Comparison of ENCODE assay signal across 3 cellular contexts in the genomic region with DNA sequence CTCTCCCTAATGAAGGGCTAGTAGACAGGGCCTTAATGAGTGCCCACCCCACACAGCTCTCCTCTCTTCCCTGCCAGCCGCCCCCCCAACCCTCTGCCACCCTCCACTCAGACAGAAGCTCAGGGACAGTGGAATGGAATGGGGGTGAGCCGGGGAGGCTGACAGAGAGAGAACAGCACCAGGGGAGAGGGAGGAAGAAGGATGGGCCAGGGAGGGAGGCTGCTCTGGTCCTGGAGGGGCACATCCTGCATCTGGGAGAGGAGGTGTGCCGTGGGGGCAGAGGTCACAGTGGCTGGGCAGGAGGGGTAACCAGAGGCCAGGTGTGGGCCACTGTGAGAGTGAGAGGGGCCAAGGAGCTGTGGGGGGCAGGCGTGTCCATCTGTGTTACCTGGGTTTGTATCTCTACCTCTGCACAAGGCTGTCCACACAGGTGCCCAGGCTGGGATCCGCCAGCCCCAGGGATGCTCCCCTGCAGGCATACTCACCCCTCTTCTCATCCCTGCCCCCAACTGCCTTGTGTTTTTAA.
TF ChIP-seq lines count a peak whose summit lies in the region.

No MANE protein-coding gene starts in this region.

TF ChIP-seq in SK-N-SH, 30 proteins besides CTCF, POLR2A, EP300 and RAD21:
- no peak for TF ChIP-seq TCF12 (IDR thresholded peaks at IDR 0.05)
- TF ChIP-seq, protein P1, sequence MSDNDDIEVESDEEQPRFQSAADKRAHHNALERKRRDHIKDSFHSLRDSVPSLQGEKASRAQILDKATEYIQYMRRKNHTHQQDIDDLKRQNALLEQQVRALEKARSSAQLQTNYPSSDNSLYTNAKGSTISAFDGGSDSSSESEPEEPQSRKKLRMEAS (IDR thresholded peaks at IDR 0.05; ENCODE audit: low read depth): no peak
TF ChIP-seq in SK-N-SH: peak in this region for 0.

TF ChIP-seq in SK-N-SH treated with all-trans-retinoic acid at 6 μM for 48 hours, 23 proteins besides CTCF, POLR2A, EP300 and RAD21 (continues in another document):
- TF ChIP-seq OSR1 (CRISPR knock-in tag; IDR thresholded peaks at IDR 0.05): no peak
- no peak for TF ChIP-seq CSDC2 (CRISPR knock-in tag; IDR thresholded peaks at IDR 0.05)
- TF ChIP-seq ZFP3 (CRISPR knock-in tag; IDR thresholded peaks at IDR 0.05): no peak
- no peak for TF ChIP-seq RARB (CRISPR knock-in tag; IDR thresholded peaks at IDR 0.05)
- no peak for TF ChIP-seq ZNF70 (CRISPR knock-in tag; IDR thresholded peaks at IDR 0.05)
- TF ChIP-seq TCF4 (CRISPR knock-in tag; IDR thresholded peaks at IDR 0.05; ENCODE audit: borderline replicate concordance): no peak
- no peak for TF ChIP-seq ISL1 (CRISPR knock-in tag; IDR thresholded peaks at IDR 0.05)
- no peak for TF ChIP-seq ZFP30 (CRISPR knock-in tag; IDR thresholded peaks at IDR 0.05)
- no peak for TF ChIP-seq ZNF8 (CRISPR knock-in tag; IDR thresholded peaks at IDR 0.05)
- no peak for TF ChIP-seq SNAI2 (CRISPR knock-in tag; IDR thresholded peaks at IDR 0.05)
- no peak for TF ChIP-seq ZNF565 (CRISPR knock-in tag; conservative IDR thresholded peaks at IDR 0.05; ENCODE audit: low read depth)
- TF ChIP-seq, protein P2, sequence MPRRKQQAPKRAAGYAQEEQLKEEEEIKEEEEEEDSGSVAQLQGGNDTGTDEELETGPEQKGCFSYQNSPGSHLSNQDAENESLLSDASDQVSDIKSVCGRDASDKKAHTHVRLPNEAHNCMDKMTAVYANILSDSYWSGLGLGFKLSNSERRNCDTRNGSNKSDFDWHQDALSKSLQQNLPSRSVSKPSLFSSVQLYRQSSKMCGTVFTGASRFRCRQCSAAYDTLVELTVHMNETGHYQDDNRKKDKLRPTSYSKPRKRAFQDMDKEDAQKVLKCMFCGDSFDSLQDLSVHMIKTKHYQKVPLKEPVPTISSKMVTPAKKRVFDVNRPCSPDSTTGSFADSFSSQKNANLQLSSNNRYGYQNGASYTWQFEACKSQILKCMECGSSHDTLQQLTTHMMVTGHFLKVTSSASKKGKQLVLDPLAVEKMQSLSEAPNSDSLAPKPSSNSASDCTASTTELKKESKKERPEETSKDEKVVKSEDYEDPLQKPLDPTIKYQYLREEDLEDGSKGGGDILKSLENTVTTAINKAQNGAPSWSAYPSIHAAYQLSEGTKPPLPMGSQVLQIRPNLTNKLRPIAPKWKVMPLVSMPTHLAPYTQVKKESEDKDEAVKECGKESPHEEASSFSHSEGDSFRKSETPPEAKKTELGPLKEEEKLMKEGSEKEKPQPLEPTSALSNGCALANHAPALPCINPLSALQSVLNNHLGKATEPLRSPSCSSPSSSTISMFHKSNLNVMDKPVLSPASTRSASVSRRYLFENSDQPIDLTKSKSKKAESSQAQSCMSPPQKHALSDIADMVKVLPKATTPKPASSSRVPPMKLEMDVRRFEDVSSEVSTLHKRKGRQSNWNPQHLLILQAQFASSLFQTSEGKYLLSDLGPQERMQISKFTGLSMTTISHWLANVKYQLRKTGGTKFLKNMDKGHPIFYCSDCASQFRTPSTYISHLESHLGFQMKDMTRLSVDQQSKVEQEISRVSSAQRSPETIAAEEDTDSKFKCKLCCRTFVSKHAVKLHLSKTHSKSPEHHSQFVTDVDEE (CRISPR knock-in tag; IDR thresholded peaks at IDR 0.05): no peak
- no peak for TF ChIP-seq PPARA (CRISPR knock-in tag; IDR thresholded peaks at IDR 0.05; ENCODE audit: borderline replicate concordance)
- TF ChIP-seq, protein P3, sequence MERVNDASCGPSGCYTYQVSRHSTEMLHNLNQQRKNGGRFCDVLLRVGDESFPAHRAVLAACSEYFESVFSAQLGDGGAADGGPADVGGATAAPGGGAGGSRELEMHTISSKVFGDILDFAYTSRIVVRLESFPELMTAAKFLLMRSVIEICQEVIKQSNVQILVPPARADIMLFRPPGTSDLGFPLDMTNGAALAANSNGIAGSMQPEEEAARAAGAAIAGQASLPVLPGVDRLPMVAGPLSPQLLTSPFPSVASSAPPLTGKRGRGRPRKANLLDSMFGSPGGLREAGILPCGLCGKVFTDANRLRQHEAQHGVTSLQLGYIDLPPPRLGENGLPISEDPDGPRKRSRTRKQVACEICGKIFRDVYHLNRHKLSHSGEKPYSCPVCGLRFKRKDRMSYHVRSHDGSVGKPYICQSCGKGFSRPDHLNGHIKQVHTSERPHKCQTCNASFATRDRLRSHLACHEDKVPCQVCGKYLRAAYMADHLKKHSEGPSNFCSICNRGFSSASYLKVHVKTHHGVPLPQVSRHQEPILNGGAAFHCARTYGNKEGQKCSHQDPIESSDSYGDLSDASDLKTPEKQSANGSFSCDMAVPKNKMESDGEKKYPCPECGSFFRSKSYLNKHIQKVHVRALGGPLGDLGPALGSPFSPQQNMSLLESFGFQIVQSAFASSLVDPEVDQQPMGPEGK (CRISPR knock-in tag; IDR thresholded peaks at IDR 0.05; ENCODE audit: borderline replicate concordance): no peak
- TF ChIP-seq, protein P4, sequence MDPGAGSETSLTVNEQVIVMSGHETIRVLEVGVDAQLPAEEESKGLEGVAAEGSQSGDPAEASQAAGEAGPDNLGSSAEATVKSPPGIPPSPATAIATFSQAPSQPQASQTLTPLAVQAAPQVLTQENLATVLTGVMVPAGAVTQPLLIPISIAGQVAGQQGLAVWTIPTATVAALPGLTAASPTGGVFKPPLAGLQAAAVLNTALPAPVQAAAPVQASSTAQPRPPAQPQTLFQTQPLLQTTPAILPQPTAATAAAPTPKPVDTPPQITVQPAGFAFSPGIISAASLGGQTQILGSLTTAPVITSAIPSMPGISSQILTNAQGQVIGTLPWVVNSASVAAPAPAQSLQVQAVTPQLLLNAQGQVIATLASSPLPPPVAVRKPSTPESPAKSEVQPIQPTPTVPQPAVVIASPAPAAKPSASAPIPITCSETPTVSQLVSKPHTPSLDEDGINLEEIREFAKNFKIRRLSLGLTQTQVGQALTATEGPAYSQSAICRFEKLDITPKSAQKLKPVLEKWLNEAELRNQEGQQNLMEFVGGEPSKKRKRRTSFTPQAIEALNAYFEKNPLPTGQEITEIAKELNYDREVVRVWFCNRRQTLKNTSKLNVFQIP (CRISPR knock-in tag; IDR thresholded peaks at IDR 0.05; ENCODE audit: borderline replicate concordance, low read depth): no peak
- no peak for TF ChIP-seq TOX (CRISPR knock-in tag; IDR thresholded peaks at IDR 0.05; ENCODE audit: borderline replicate concordance)
- TF ChIP-seq, protein P5, sequence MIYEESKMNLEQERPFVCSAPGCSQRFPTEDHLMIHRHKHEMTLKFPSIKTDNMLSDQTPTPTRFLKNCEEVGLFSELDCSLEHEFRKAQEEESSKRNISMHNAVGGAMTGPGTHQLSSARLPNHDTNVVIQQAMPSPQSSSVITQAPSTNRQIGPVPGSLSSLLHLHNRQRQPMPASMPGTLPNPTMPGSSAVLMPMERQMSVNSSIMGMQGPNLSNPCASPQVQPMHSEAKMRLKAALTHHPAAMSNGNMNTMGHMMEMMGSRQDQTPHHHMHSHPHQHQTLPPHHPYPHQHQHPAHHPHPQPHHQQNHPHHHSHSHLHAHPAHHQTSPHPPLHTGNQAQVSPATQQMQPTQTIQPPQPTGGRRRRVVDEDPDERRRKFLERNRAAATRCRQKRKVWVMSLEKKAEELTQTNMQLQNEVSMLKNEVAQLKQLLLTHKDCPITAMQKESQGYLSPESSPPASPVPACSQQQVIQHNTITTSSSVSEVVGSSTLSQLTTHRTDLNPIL (CRISPR knock-in tag; IDR thresholded peaks at IDR 0.05; ENCODE audit: low read depth): no peak
- no peak for TF ChIP-seq ARNTL (CRISPR knock-in tag; IDR thresholded peaks at IDR 0.05; ENCODE audit: borderline replicate concordance, low read depth)
- TF ChIP-seq ZC3H10 (CRISPR knock-in tag; IDR thresholded peaks at IDR 0.05): no peak

TF ChIP-seq in H1, 55 proteins besides CTCF, POLR2A, EP300 and RAD21:
- TF ChIP-seq TAF1 (IDR thresholded peaks at IDR 0.05; ENCODE audit: low read depth, low read length): no peak
- no peak for TF ChIP-seq CTBP2 (IDR thresholded peaks at IDR 0.05; ENCODE audit: borderline replicate concordance, insufficient read depth, insufficient read length, low read length)
- no peak for TF ChIP-seq CEBPB (IDR thresholded peaks at IDR 0.05; ENCODE audit: low read depth, low read length)
- TF ChIP-seq NANOG (IDR thresholded peaks at IDR 0.05; ENCODE audit: insufficient read depth, low read depth, low read length, poor library complexity, severe bottlenecking): no peak
- TF ChIP-seq, protein P1 (IDR thresholded peaks at IDR 0.05): no peak
- TF ChIP-seq, protein P6, sequence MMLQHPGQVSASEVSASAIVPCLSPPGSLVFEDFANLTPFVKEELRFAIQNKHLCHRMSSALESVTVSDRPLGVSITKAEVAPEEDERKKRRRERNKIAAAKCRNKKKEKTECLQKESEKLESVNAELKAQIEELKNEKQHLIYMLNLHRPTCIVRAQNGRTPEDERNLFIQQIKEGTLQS (IDR thresholded peaks at IDR 0.05; ENCODE audit: insufficient read depth, low read depth, low read length): no peak
